ENCODE assay signal across 22 cellular contexts in genomic region chr1:190563230-190563629, GRCh38.
DNase-seq lines count a peak whose midpoint lies in the region; ATAC-seq, FAIRE-seq and TF ChIP-seq lines count a peak whose summit lies in the region.
"Had no signal": no experiment of that assay in that cellular context is flagged by ENCODE, and none has a peak within 500 bp of the region (broad histone marks: within the 10 kb centered on the region; RNA-seq: fewer than 3 reads in every experiment).

No MANE protein-coding gene starts in this region.

- TF ChIP-seq CTCF in A549 (IDR thresholded peaks at IDR 0.05) (no peak), HEK293 (tag by site-specific recombination; IDR thresholded peaks at IDR 0.05) (no peak), suprapubic skin (IDR thresholded peaks at IDR 0.05) (no peak)

- WGBS in A549 (ENCODE audit: missing lambda C conversion rate): 28% methylated on average over 9 of the region's 9 CpGs
- WGBS in suprapubic skin: 82% methylated on average over 5 of the region's 9 CpGs

- CTCF ChIA-PET in A549 (lab: Yijun Ruan, JAX): no interaction called here
- CTCF ChIA-PET in HEK293 (lab: Yijun Ruan, JAX): no interaction called here

- no peak for TF ChIP-seq POLR2A in A549 (IDR thresholded peaks at IDR 0.05; ENCODE audit: low read length)
- no peak for TF ChIP-seq POLR2A in suprapubic skin (IDR thresholded peaks at IDR 0.05)

- no peak for FAIRE-seq in A549 (lab: Jason Lieb, UNC)
- FAIRE-seq: D721Med, G401.6, GM12891, GM19239, H1, K562 had no signal

- DNase-seq in A549 (ENCODE audit: low read depth in 1 of 2, low spot score in 1 of 2) (no peak), NCI-H460 (ENCODE audit: extremely low read depth, low read depth) (peak; percentile 15), SHP77 treated with DMSO at 0.1 percent for 48 hours (lab: John Stamatoyannopoulos, UW) (peak; percentile 67), suprapubic skin (ENCODE audit: low spot score in 2 of 2) (no peak), DMS79 treated with DMSO at 0.1 percent for 48 hours (lab: John Stamatoyannopoulos, UW) (no peak), NOMO-1 treated with dmso at 0.1 percent for 144 hours (lab: John Stamatoyannopoulos, UW; ENCODE audit: unreplicated experiment) (no peak), dedifferentiated amniotic fluid mesenchymal stem cell (ENCODE audit: extremely low spot score) (no peak)
- DNase-seq: 8988T; BE2C; C1 segment of cervical spinal cord; CD4-positive, CD25-positive, alpha-beta regulatory T cell; CD8-positive, alpha-beta memory T cell; COR-L47; DND-41; H9 had no signal

- H3K27ac ChIP-seq in A549 (no peak overlapping the region), HEK293 (ENCODE audit: extremely low read depth, low read depth, low read length) (no peak overlapping the region), suprapubic skin (no peak overlapping the region)

- H3K9me3 ChIP-seq in A549: no peaks in the 10 kb centered on the region
- H3K9me3 ChIP-seq in HEK293 (ENCODE audit: control insufficient read depth, insufficient read depth, low read depth, low read length): no peaks in the 10 kb centered on the region
- H3K9me3 ChIP-seq in suprapubic skin: no peaks in the 10 kb centered on the region
- H3K9me3 ChIP-seq: BE2C had no signal

- no peak for TF ChIP-seq RAD21 in A549 (conservative IDR thresholded peaks at IDR 0.05 in 1 of 2, IDR thresholded peaks at IDR 0.05 in 1 of 2)

- peak overlapping the region; percentile 41; the same call in 2 of the 3 replicates for H3K4me2 ChIP-seq in A549

- no peaks in the 10 kb centered on the region for H3K36me3 ChIP-seq in HEK293 (ENCODE audit: control insufficient read depth in 2 of 2, insufficient read depth in 1 of 2, low read length in 2 of 2)
- no peaks in the 10 kb centered on the region for H3K36me3 ChIP-seq in suprapubic skin
- H3K36me3 ChIP-seq: BE2C had no signal

- H3K4me1 ChIP-seq in A549: no peaks in the 10 kb centered on the region
- H3K4me1 ChIP-seq in HEK293 (ENCODE audit: control insufficient read depth, insufficient read depth, low read length): no peaks in the 10 kb centered on the region
- no peaks in the 10 kb centered on the region for H3K4me1 ChIP-seq in suprapubic skin
- H3K4me1 ChIP-seq: BE2C had no signal

- TF ChIP-seq EP300 in A549 (IDR thresholded peaks at IDR 0.05) (no peak), suprapubic skin (IDR thresholded peaks at IDR 0.05) (no peak)

- no peak overlapping the region for H3K4me3 ChIP-seq in A549
- no peak overlapping the region for H3K4me3 ChIP-seq in HEK293 (ENCODE audit: low read depth, low read length)
- no peak overlapping the region for H3K4me3 ChIP-seq in suprapubic skin
- H3K4me3 ChIP-seq: K562 had no signal

- no peaks in the 10 kb centered on the region for H3K27me3 ChIP-seq in suprapubic skin
- H3K27me3 ChIP-seq: BE2C had no signal

- no peak for ATAC-seq in A549
- ATAC-seq: K562 had no signal

- POLR2A ChIA-PET in A549 (lab: Yijun Ruan, JAX): no interaction called here
- POLR2A ChIA-PET in HEK293 (lab: Yijun Ruan, JAX): no interaction called here

TF ChIP-seq in A549, 52 proteins besides CTCF, POLR2A, EP300 and RAD21 (continues in another document):
- TF ChIP-seq ZFP36 (IDR thresholded peaks at IDR 0.05; ENCODE audit: borderline replicate concordance, partially characterized antibody) (no peak), NPAS2 (CRISPR knock-in tag; IDR thresholded peaks at IDR 0.05; ENCODE audit: borderline replicate concordance) (no peak), KDM1A (IDR thresholded peaks at IDR 0.05; ENCODE audit: low read depth) (no peak), HDAC2 (IDR thresholded peaks at IDR 0.05) (no peak), CHD2 (IDR thresholded peaks at IDR 0.05; ENCODE audit: low read length, partially characterized antibody) (no peak), BCL3 (IDR thresholded peaks at IDR 0.05) (no peak), ZC3H11A (IDR thresholded peaks at IDR 0.05) (no peak), GATA3 (IDR thresholded peaks at IDR 0.05; ENCODE audit: borderline replicate concordance) (no peak), HMGXB4 (CRISPR knock-in tag; IDR thresholded peaks at IDR 0.05; ENCODE audit: borderline replicate concordance) (no peak), ESRRA (IDR thresholded peaks at IDR 0.05; ENCODE audit: borderline replicate concordance, low read length) (no peak), ZNF302 (CRISPR knock-in tag; IDR thresholded peaks at IDR 0.05) (no peak), SMC3 (IDR thresholded peaks at IDR 0.05) (no peak), NR3C1 (IDR thresholded peaks at IDR 0.05) (no peak), CBX8 (IDR thresholded peaks at IDR 0.05) (no peak)

TF ChIP-seq in HEK293, 187 proteins besides CTCF, POLR2A, EP300 and RAD21:
- TF ChIP-seq GLIS1 (tag by site-specific recombination; IDR thresholded peaks at IDR 0.05): peak; percentile 98
- TF ChIP-seq ZNF175 (tag by site-specific recombination; IDR thresholded peaks at IDR 0.05): no peak

Comparison
In these comparisons a context has a peak if more than half of its experiments do, and no peak if none do; other contexts are left out.
1. DNase-seq: peak in NCI-H460 (single experiment) and SHP77 treated with DMSO at 0.1 percent for 48 hours (single experiment); none in A549 (0 of 2), suprapubic skin (0 of 2), DMS79 treated with DMSO at 0.1 percent for 48 hours (single experiment), NOMO-1 treated with dmso at 0.1 percent for 144 hours (single experiment) and dedifferentiated amniotic fluid mesenchymal stem cell (single experiment).